In the genomic region with DNA sequence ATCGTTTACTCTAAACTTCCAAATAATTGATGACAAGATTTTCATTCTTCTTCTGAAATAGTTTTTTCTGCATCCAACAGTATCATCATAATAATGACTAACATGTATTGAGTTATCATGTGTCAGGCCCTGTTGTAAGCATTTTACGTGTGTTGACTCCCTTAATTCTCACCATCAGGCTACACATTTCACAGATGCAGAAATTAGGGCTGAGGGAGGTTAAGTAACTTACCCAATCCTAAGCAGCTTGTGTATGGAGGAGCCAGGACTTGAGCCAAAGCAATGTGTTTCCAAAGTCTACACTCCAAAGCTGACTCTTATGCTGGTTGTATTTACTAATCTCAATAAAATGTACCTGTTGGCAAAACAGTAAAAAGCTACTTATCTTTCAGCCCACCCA, we compare ENCODE assay signal across 39 cellular contexts. TPM values are rescaled to one million over a fixed set of nuclear protein-coding genes. Genes with fewer than 3 reads are reported as not detected.
"Had no signal": no experiment of that assay in that cellular context is flagged by ENCODE, and none has a peak within 500 bp of the region (broad histone marks: within the 10 kb centered on the region; RNA-seq: fewer than 3 reads in every experiment).

No MANE protein-coding gene starts in this region.

- H3K4me3 ChIP-seq: adrenal gland, ascending aorta, body of pancreas, breast epithelium, cardiac muscle cell had no signal

- H3K36me3 Mint-ChIP-seq: activated naive CD4-positive, alpha-beta T cell treated with anti-CD3 and anti-CD28 coated beads, Interleukin-2, amount 10 ng/mL, durations not matched to agents 7 days and 5 days; activated naive CD4-positive, alpha-beta T cell treated with anti-CD3 and anti-CD28 coated beads, Interleukin-2, amount 50 U/mL, for 24 hours; activated naive CD8-positive, alpha-beta T cell; activated naive CD8-positive, alpha-beta T cell treated with anti-CD3 and anti-CD28 coated beads for 36 hours; activated naive CD8-positive, alpha-beta T cell treated with anti-CD3 and anti-CD28 coated beads, Interleukin-2, amount 10 ng/mL, durations not matched to agents 7 days and 5 days; brain had no signal

- DNase-seq: activated effector memory CD4-positive, alpha-beta T cell treated with anti-CD3 and anti-CD28 coated beads, Interleukin-2, amount 50 U/mL, for 16 hours; activated effector memory CD4-positive, alpha-beta T cell treated with Interleukin-2 at 50 U/mL for 16 hours; activated gamma-delta T cell; activated gamma-delta T cell treated with Interleukin-2 at 50 U/mL for 16 hours; activated naive CD4-positive, alpha-beta T cell; activated naive CD4-positive, alpha-beta T cell treated with anti-CD3 and anti-CD28 coated beads for 36 hours; activated naive CD4-positive, alpha-beta T cell treated with anti-CD3 and anti-CD28 coated beads, Interleukin-2, amount 10 ng/mL, durations not matched to agents 7 days and 5 days; activated naive CD4-positive, alpha-beta T cell treated with anti-CD3 and anti-CD28 coated beads, Interleukin-2, amount 50 U/mL, for 16 hours; activated naive CD4-positive, alpha-beta T cell treated with Interleukin-2 at 50 U/mL for 16 hours; activated naive CD8-positive, alpha-beta T cell treated with anti-CD3 and anti-CD28 coated beads for 36 hours; activated naive CD8-positive, alpha-beta T cell treated with anti-CD3 and anti-CD28 coated beads, Interleukin-2, amount 10 ng/mL, durations not matched to agents 7 days and 5 days; activated naive CD8-positive, alpha-beta T cell treated with anti-CD3 and anti-CD28 coated beads, Interleukin-2, amount 50 U/mL, for 24 hours; activated T-cell treated with anti-CD3 and anti-CD28 coated beads, Interleukin-2, amount 50 U/mL, for 1 hour; activated T-cell treated with anti-CD3 and anti-CD28 coated beads, Interleukin-2, amount 50 U/mL, for 24 hours; activated T-cell treated with anti-CD3 and anti-CD28 coated beads, Interleukin-2, amount 50 U/mL, for 4 hours; activated T-cell treated with anti-CD3 and anti-CD28 coated beads, Interleukin-2, amount 50 U/mL, for 48 hours; activated T-cell treated with anti-CD3 and anti-CD28 coated beads, Interleukin-2, amount 50 U/mL, for 72 hours; adrenal gland; amniotic stem cell; amygdala; anterior cingulate cortex; aorta; body of pancreas; brain microvascular endothelial cell; caudate nucleus; central memory CD4-positive, alpha-beta T cell; cerebellar nuclear complex had no signal

- ATAC-seq: activated naive CD8-positive, alpha-beta T cell treated with anti-CD3 and anti-CD28 coated beads, Interleukin-2, amount 50 U/mL, for 24 hours; activated T-cell treated with anti-CD3 and anti-CD28 coated beads, Interleukin-2, amount 50 U/mL, for 4 hours; activated T-cell treated with anti-CD3 and anti-CD28 coated beads, Interleukin-2, amount 50 U/mL, for 72 hours; activated T-helper 17 cell treated with anti-CD3 and anti-CD28 coated beads, Interleukin-2, amount 50 U/mL, for 72 hours; body of pancreas had no signal

- H3K27ac Mint-ChIP-seq: activated naive CD4-positive, alpha-beta T cell treated with anti-CD3 and anti-CD28 coated beads for 36 hours; activated naive CD4-positive, alpha-beta T cell treated with anti-CD3 and anti-CD28 coated beads, Interleukin-2, amount 10 ng/mL, durations not matched to agents 7 days and 5 days; activated naive CD4-positive, alpha-beta T cell treated with anti-CD3 and anti-CD28 coated beads, Interleukin-2, amount 50 U/mL, for 24 hours; activated naive CD8-positive, alpha-beta T cell; activated naive CD8-positive, alpha-beta T cell treated with anti-CD3 and anti-CD28 coated beads for 36 hours; activated naive CD8-positive, alpha-beta T cell treated with anti-CD3 and anti-CD28 coated beads, Interleukin-2, amount 10 ng/mL, durations not matched to agents 7 days and 5 days; activated naive CD8-positive, alpha-beta T cell treated with anti-CD3 and anti-CD28 coated beads, Interleukin-2, amount 50 U/mL, for 24 hours; activated T-cell treated with anti-CD3 and anti-CD28 coated beads, Interleukin-2, amount 50 U/mL, for 24 hours; activated T-cell treated with anti-CD3 and anti-CD28 coated beads, Interleukin-2, amount 50 U/mL, for 72 hours; activated T-helper 1 cell treated with anti-CD3 and anti-CD28 coated beads, Interleukin-12 subunit alpha, Interleukin-12 subunit beta, Interleukin-2, Interleukin-4 antibody, amounts not matched to agents 30 ng/mL and 10 ng/mL and 1 ng/mL, durations not matched to agents 14 hours and 24 hours and 36 hours; activated T-helper 17 cell treated with anti-CD3 and anti-CD28 coated beads, Interleukin-2, amount 50 U/mL, for 72 hours; activated T-helper 2 cell treated with anti-CD3 and anti-CD28 coated beads, Interferon-gamma antibody, Interleukin-2, Interleukin-4, amounts not matched to agents 10 μg/mL and 5 μg/mL and 100 μg/mL, durations not matched to agents 14 hours and 24 hours and 36 hours; brain had no signal

- FAIRE-seq: astrocyte, bronchial epithelial cell had no signal

- H3K9me3 Mint-ChIP-seq: activated naive CD4-positive, alpha-beta T cell treated with anti-CD3 and anti-CD28 coated beads for 36 hours; activated naive CD4-positive, alpha-beta T cell treated with anti-CD3 and anti-CD28 coated beads, Interleukin-2, amount 10 ng/mL, durations not matched to agents 7 days and 5 days; activated naive CD8-positive, alpha-beta T cell treated with anti-CD3 and anti-CD28 coated beads for 36 hours; activated naive CD8-positive, alpha-beta T cell treated with anti-CD3 and anti-CD28 coated beads, Interleukin-2, amount 10 ng/mL, durations not matched to agents 7 days and 5 days; activated naive CD8-positive, alpha-beta T cell treated with anti-CD3 and anti-CD28 coated beads, Interleukin-2, amount 50 U/mL, for 24 hours; activated T-cell treated with anti-CD3 and anti-CD28 coated beads, Interleukin-2, amount 50 U/mL, for 24 hours; activated T-cell treated with anti-CD3 and anti-CD28 coated beads, Interleukin-2, amount 50 U/mL, for 4 hours; activated T-helper 1 cell treated with anti-CD3 and anti-CD28 coated beads, Interleukin-12 subunit alpha, Interleukin-12 subunit beta, Interleukin-2, Interleukin-4 antibody, amounts not matched to agents 30 ng/mL and 10 ng/mL and 1 ng/mL, durations not matched to agents 14 hours and 24 hours and 36 hours; activated T-helper 17 cell treated with anti-CD3 and anti-CD28 coated beads, Interleukin-2, amount 50 U/mL, for 72 hours; activated T-helper 2 cell treated with anti-CD3 and anti-CD28 coated beads, Interferon-gamma antibody, Interleukin-2, Interleukin-4, amounts not matched to agents 10 μg/mL and 5 μg/mL and 100 μg/mL, durations not matched to agents 14 hours and 24 hours and 36 hours; brain; central memory CD8-positive, alpha-beta T cell had no signal

RNA-seq across cellular contexts. Expression of a gene that starts 11.2 kb away (rescaled TPM):
- total RNA-seq: activated naive CD4-positive, alpha-beta T cell treated with anti-CD3 and anti-CD28 coated beads for 36 hours; activated naive CD8-positive, alpha-beta T cell treated with anti-CD3 and anti-CD28 coated beads, Interleukin-2, amount 10 ng/mL, durations not matched to agents 7 days and 5 days; activated T-cell treated with anti-CD3 and anti-CD28 coated beads, Interleukin-2, amount 50 U/mL, for 72 hours; activated T-helper 1 cell treated with anti-CD3 and anti-CD28 coated beads, Interleukin-12 subunit alpha, Interleukin-12 subunit beta, Interleukin-2, Interleukin-4 antibody, amounts not matched to agents 30 ng/mL and 10 ng/mL and 1 ng/mL, durations not matched to agents 14 hours and 24 hours and 36 hours; activated T-helper 17 cell treated with anti-CD3 and anti-CD28 coated beads, Interleukin-2, amount 50 U/mL, for 72 hours; activated T-helper 2 cell treated with anti-CD3 and anti-CD28 coated beads, Interferon-gamma antibody, Interleukin-2, Interleukin-4, amounts not matched to agents 10 μg/mL and 5 μg/mL and 100 μg/mL, durations not matched to agents 14 hours and 24 hours and 36 hours had no signal
